9 cellular contexts compared by ENCODE assay signal in genomic region chr12:16606936-16607335, GRCh38. TPM values are rescaled to one million over a fixed set of nuclear protein-coding genes. Genes with fewer than 3 reads are reported as not detected.
DNase-seq lines count a peak whose midpoint lies in the region; FAIRE-seq and TF ChIP-seq lines count a peak whose summit lies in the region.
"Had no signal": no experiment of that assay in that cellular context is flagged by ENCODE, and none has a peak within 500 bp of the region (broad histone marks: within the 10 kb centered on the region; RNA-seq: fewer than 3 reads in every experiment).

No MANE protein-coding gene starts in this region.

- H3K4me1 Mint-ChIP-seq in mesothelial cell of epicardium (peaks cover 47% of the 10 kb centered on the region), type B pancreatic cell (ENCODE audit: unreplicated experiment) (peaks cover 18% of the 10 kb centered on the region)

- no peaks in the 10 kb centered on the region for H3K9me3 Mint-ChIP-seq in mesothelial cell of epicardium
- H3K9me3 Mint-ChIP-seq in type B pancreatic cell: no peaks in the 10 kb centered on the region

- H3K27ac ChIP-seq in cingulate gyrus (ENCODE audit: low read depth, low read length): peak overlapping the region; percentile 91

- H3K27ac Mint-ChIP-seq in mesothelial cell of epicardium (no peak overlapping the region), type B pancreatic cell (no peak overlapping the region)
- H3K27ac Mint-ChIP-seq: T-cell had no signal

- TF ChIP-seq CTCF in mesothelial cell of epicardium (IDR thresholded peaks at IDR 0.05; ENCODE audit: unreplicated experiment) (no peak), type B pancreatic cell (conservative IDR thresholded peaks at IDR 0.05) (no peak)

- DNase-seq in NCI-H2081 (lab: John Stamatoyannopoulos, UW): peak; percentile 39 to 58
- DNase-seq in NCI-H2081 treated with DMSO at 0.1 percent for 48 hours (lab: John Stamatoyannopoulos, UW): no peak
- DNase-seq in mesothelial cell of epicardium (ENCODE audit: low spot score in 2 of 2, unreplicated experiment in 2 of 2): no peak
- DNase-seq in type B pancreatic cell (ENCODE audit: extremely low spot score, unreplicated experiment): no peak
- no peak for DNase-seq in NCI-H2107 (lab: John Stamatoyannopoulos, UW)
- no peak for DNase-seq in RKO (ENCODE audit: low spot score)
- DNase-seq in frontal cortex (ENCODE audit: low spot score in 2 of 2): no peak
- DNase-seq: T-cell had no signal

- H3K36me3 Mint-ChIP-seq in mesothelial cell of epicardium: no peaks in the 10 kb centered on the region
- no peaks in the 10 kb centered on the region for H3K36me3 Mint-ChIP-seq in type B pancreatic cell
- H3K36me3 Mint-ChIP-seq: T-cell had no signal

- FAIRE-seq in frontal cortex (lab: Jason Lieb, UNC): no peak

- H3K4me3 Mint-ChIP-seq in mesothelial cell of epicardium: peak overlapping the region; percentile 72
- H3K4me3 Mint-ChIP-seq in type B pancreatic cell: peak overlapping the region; percentile 91
- H3K4me3 Mint-ChIP-seq: T-cell had no signal

- H3K27me3 Mint-ChIP-seq in mesothelial cell of epicardium (ENCODE audit: low read depth) (peaks cover 95% of the 10 kb centered on the region), type B pancreatic cell (peaks cover 95% of the 10 kb centered on the region)

RNA-seq across cellular contexts. Expression of gene LMO3, which starts 1.0 kb away (rescaled TPM):
- total RNA-seq in mesothelial cell of epicardium: 0.53 to 0.69 TPM (median 0.61 TPM) in 3 replicates
- total RNA-seq in type B pancreatic cell (ENCODE audit: low replicate concordance): 4.1 and 4.4 TPM in 2 replicates
- total RNA-seq in frontal cortex: 1,227 TPM

Comparison
In these comparisons a context has a peak if more than half of its experiments do, and no peak if none do; other contexts are left out.
1. DNase-seq: peak in NCI-H2081 (2 of 2); none in NCI-H2081 treated with DMSO at 0.1 percent for 48 hours (single experiment), mesothelial cell of epicardium (0 of 2), type B pancreatic cell (single experiment), NCI-H2107 (single experiment), RKO (single experiment) and frontal cortex (0 of 2).
2. RNA of gene LMO3, which starts 1.0 kb away (total RNA-seq): 1,227 TPM in frontal cortex (single experiment); 4.1 to 4.4 TPM in type B pancreatic cell and 0.53 to 0.69 TPM in mesothelial cell of epicardium; every median in the first group is over 100 times any median in the second.